Comparison of ENCODE assay signal across 37 cellular contexts in the genomic region with DNA sequence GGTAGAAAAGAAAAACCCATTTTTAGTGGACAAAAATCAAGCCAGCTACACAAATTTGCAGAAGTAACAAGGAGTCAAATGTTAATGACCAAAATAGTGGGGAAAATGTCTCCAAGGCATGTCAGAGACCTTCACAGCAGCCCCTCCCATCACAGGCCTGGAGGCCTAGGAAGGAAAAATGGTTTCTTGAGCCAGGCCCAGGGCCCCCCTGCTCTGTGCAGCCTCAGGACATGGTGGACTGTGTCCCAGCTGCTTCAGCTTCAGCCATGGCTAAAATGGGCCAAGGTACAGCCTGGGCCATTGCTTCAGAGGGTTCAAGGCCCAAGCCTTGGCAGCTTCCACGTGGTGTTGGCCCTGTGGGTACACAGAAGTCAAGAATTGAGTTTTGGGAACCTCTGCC.
"Had no signal": no experiment of that assay in that cellular context is flagged by ENCODE, and none has a peak within 500 bp of the region (broad histone marks: within the 10 kb centered on the region; RNA-seq: fewer than 3 reads in every experiment).

No MANE protein-coding gene starts in this region.

- H3K36me3 ChIP-seq: adrenal gland, ascending aorta, brain microvascular endothelial cell, breast epithelium, cardiac muscle cell had no signal

- DNase-seq: activated effector memory CD4-positive, alpha-beta T cell treated with anti-CD3 and anti-CD28 coated beads, Interleukin-2, amount 50 U/mL, for 16 hours; activated effector memory CD4-positive, alpha-beta T cell treated with Interleukin-2 at 50 U/mL for 16 hours; activated gamma-delta T cell; activated gamma-delta T cell treated with Interleukin-2 at 50 U/mL for 16 hours; activated naive CD4-positive, alpha-beta T cell; activated naive CD4-positive, alpha-beta T cell treated with anti-CD3 and anti-CD28 coated beads for 36 hours; activated naive CD4-positive, alpha-beta T cell treated with anti-CD3 and anti-CD28 coated beads, Interleukin-2, amount 10 ng/mL, durations not matched to agents 7 days and 5 days; activated naive CD4-positive, alpha-beta T cell treated with anti-CD3 and anti-CD28 coated beads, Interleukin-2, amount 50 U/mL, for 16 hours; activated naive CD4-positive, alpha-beta T cell treated with Interleukin-2 at 50 U/mL for 16 hours; activated naive CD8-positive, alpha-beta T cell treated with anti-CD3 and anti-CD28 coated beads for 36 hours; activated naive CD8-positive, alpha-beta T cell treated with anti-CD3 and anti-CD28 coated beads, Interleukin-2, amount 10 ng/mL, durations not matched to agents 7 days and 5 days; activated naive CD8-positive, alpha-beta T cell treated with anti-CD3 and anti-CD28 coated beads, Interleukin-2, amount 50 U/mL, for 24 hours; activated T-cell treated with anti-CD3 and anti-CD28 coated beads, Interleukin-2, amount 50 U/mL, for 24 hours; activated T-cell treated with anti-CD3 and anti-CD28 coated beads, Interleukin-2, amount 50 U/mL, for 4 hours; activated T-cell treated with anti-CD3 and anti-CD28 coated beads, Interleukin-2, amount 50 U/mL, for 48 hours; activated T-cell treated with anti-CD3 and anti-CD28 coated beads, Interleukin-2, amount 50 U/mL, for 72 hours; adrenal gland; amniotic stem cell; amygdala; anterior cingulate cortex; aorta; body of pancreas; brain microvascular endothelial cell; caudate nucleus; central memory CD4-positive, alpha-beta T cell; cerebellar nuclear complex had no signal

- H3K4me3 ChIP-seq: adrenal gland, ascending aorta, body of pancreas, breast epithelium, cardiac muscle cell had no signal

- H3K27ac Mint-ChIP-seq: activated naive CD4-positive, alpha-beta T cell treated with anti-CD3 and anti-CD28 coated beads for 36 hours; activated naive CD4-positive, alpha-beta T cell treated with anti-CD3 and anti-CD28 coated beads, Interleukin-2, amount 10 ng/mL, durations not matched to agents 7 days and 5 days; activated naive CD4-positive, alpha-beta T cell treated with anti-CD3 and anti-CD28 coated beads, Interleukin-2, amount 50 U/mL, for 24 hours; activated naive CD4-positive, alpha-beta T cell treated with anti-CD3 and anti-CD28 coated beads, Interleukin-2, amount 50 U/mL, for 72 hours; activated naive CD8-positive, alpha-beta T cell; activated naive CD8-positive, alpha-beta T cell treated with anti-CD3 and anti-CD28 coated beads for 36 hours; activated naive CD8-positive, alpha-beta T cell treated with anti-CD3 and anti-CD28 coated beads, Interleukin-2, amount 10 ng/mL, durations not matched to agents 7 days and 5 days; activated naive CD8-positive, alpha-beta T cell treated with anti-CD3 and anti-CD28 coated beads, Interleukin-2, amount 50 U/mL, for 24 hours; activated T-cell treated with anti-CD3 and anti-CD28 coated beads, Interleukin-2, amount 50 U/mL, for 24 hours; activated T-cell treated with anti-CD3 and anti-CD28 coated beads, Interleukin-2, amount 50 U/mL, for 72 hours; activated T-helper 1 cell treated with anti-CD3 and anti-CD28 coated beads, Interleukin-12 subunit alpha, Interleukin-12 subunit beta, Interleukin-2, Interleukin-4 antibody, amounts not matched to agents 30 ng/mL and 10 ng/mL and 1 ng/mL, durations not matched to agents 14 hours and 24 hours and 36 hours; activated T-helper 17 cell treated with anti-CD3 and anti-CD28 coated beads, Interleukin-2, amount 50 U/mL, for 72 hours; activated T-helper 2 cell treated with anti-CD3 and anti-CD28 coated beads, Interferon-gamma antibody, Interleukin-2, Interleukin-4, amounts not matched to agents 10 μg/mL and 5 μg/mL and 100 μg/mL, durations not matched to agents 14 hours and 24 hours and 36 hours; brain had no signal

- H3K9me3 ChIP-seq: ascending aorta, body of pancreas had no signal

- H3K4me3 Mint-ChIP-seq: activated naive CD4-positive, alpha-beta T cell treated with anti-CD3 and anti-CD28 coated beads for 36 hours; activated naive CD4-positive, alpha-beta T cell treated with anti-CD3 and anti-CD28 coated beads, Interleukin-2, amount 10 ng/mL, durations not matched to agents 7 days and 5 days; activated naive CD4-positive, alpha-beta T cell treated with anti-CD3 and anti-CD28 coated beads, Interleukin-2, amount 50 U/mL, for 24 hours; activated naive CD8-positive, alpha-beta T cell; activated naive CD8-positive, alpha-beta T cell treated with anti-CD3 and anti-CD28 coated beads for 36 hours; activated naive CD8-positive, alpha-beta T cell treated with anti-CD3 and anti-CD28 coated beads, Interleukin-2, amount 10 ng/mL, durations not matched to agents 7 days and 5 days; activated naive CD8-positive, alpha-beta T cell treated with anti-CD3 and anti-CD28 coated beads, Interleukin-2, amount 50 U/mL, for 24 hours; activated T-cell treated with anti-CD3 and anti-CD28 coated beads, Interleukin-2, amount 50 U/mL, for 24 hours; activated T-cell treated with anti-CD3 and anti-CD28 coated beads, Interleukin-2, amount 50 U/mL, for 4 hours; activated T-cell treated with anti-CD3 and anti-CD28 coated beads, Interleukin-2, amount 50 U/mL, for 72 hours; activated T-helper 1 cell treated with anti-CD3 and anti-CD28 coated beads, Interleukin-12 subunit alpha, Interleukin-12 subunit beta, Interleukin-2, Interleukin-4 antibody, amounts not matched to agents 30 ng/mL and 10 ng/mL and 1 ng/mL, durations not matched to agents 14 hours and 24 hours and 36 hours; activated T-helper 17 cell treated with anti-CD3 and anti-CD28 coated beads, Interleukin-2, amount 50 U/mL, for 72 hours; brain; central memory CD8-positive, alpha-beta T cell had no signal

- H3K27ac ChIP-seq: adrenal gland, ascending aorta, body of pancreas, brain microvascular endothelial cell, breast epithelium, cardiac muscle cell had no signal

- H3K4me1 ChIP-seq: adrenal gland, ascending aorta, body of pancreas, breast epithelium had no signal

- H3K27me3 Mint-ChIP-seq: activated naive CD4-positive, alpha-beta T cell treated with anti-CD3 and anti-CD28 coated beads, Interleukin-2, amount 10 ng/mL, durations not matched to agents 7 days and 5 days; activated naive CD4-positive, alpha-beta T cell treated with anti-CD3 and anti-CD28 coated beads, Interleukin-2, amount 50 U/mL, for 24 hours; activated naive CD8-positive, alpha-beta T cell treated with anti-CD3 and anti-CD28 coated beads for 36 hours; activated naive CD8-positive, alpha-beta T cell treated with anti-CD3 and anti-CD28 coated beads, Interleukin-2, amount 10 ng/mL, durations not matched to agents 7 days and 5 days; activated naive CD8-positive, alpha-beta T cell treated with anti-CD3 and anti-CD28 coated beads, Interleukin-2, amount 50 U/mL, for 24 hours; activated T-cell treated with anti-CD3 and anti-CD28 coated beads, Interleukin-2, amount 50 U/mL, for 24 hours; activated T-helper 17 cell treated with anti-CD3 and anti-CD28 coated beads, Interleukin-2, amount 50 U/mL, for 72 hours; brain; central memory CD8-positive, alpha-beta T cell had no signal

- H3K4me1 Mint-ChIP-seq: activated naive CD4-positive, alpha-beta T cell treated with anti-CD3 and anti-CD28 coated beads, Interleukin-2, amount 10 ng/mL, durations not matched to agents 7 days and 5 days; activated naive CD4-positive, alpha-beta T cell treated with anti-CD3 and anti-CD28 coated beads, Interleukin-2, amount 50 U/mL, for 24 hours; activated naive CD8-positive, alpha-beta T cell treated with anti-CD3 and anti-CD28 coated beads for 36 hours; activated naive CD8-positive, alpha-beta T cell treated with anti-CD3 and anti-CD28 coated beads, Interleukin-2, amount 10 ng/mL, durations not matched to agents 7 days and 5 days; activated naive CD8-positive, alpha-beta T cell treated with anti-CD3 and anti-CD28 coated beads, Interleukin-2, amount 50 U/mL, for 24 hours; activated T-helper 17 cell treated with anti-CD3 and anti-CD28 coated beads, Interleukin-2, amount 50 U/mL, for 72 hours; brain; central memory CD8-positive, alpha-beta T cell had no signal

- H3K27me3 ChIP-seq: adrenal gland, ascending aorta, body of pancreas, brain microvascular endothelial cell, breast epithelium, cardiac muscle cell had no signal

- H3K36me3 Mint-ChIP-seq: activated naive CD4-positive, alpha-beta T cell treated with anti-CD3 and anti-CD28 coated beads, Interleukin-2, amount 10 ng/mL, durations not matched to agents 7 days and 5 days; activated naive CD4-positive, alpha-beta T cell treated with anti-CD3 and anti-CD28 coated beads, Interleukin-2, amount 50 U/mL, for 24 hours; activated naive CD8-positive, alpha-beta T cell; activated naive CD8-positive, alpha-beta T cell treated with anti-CD3 and anti-CD28 coated beads for 36 hours; activated naive CD8-positive, alpha-beta T cell treated with anti-CD3 and anti-CD28 coated beads, Interleukin-2, amount 10 ng/mL, durations not matched to agents 7 days and 5 days; brain had no signal
